16 cellular contexts compared by ENCODE assay signal in the genomic region with DNA sequence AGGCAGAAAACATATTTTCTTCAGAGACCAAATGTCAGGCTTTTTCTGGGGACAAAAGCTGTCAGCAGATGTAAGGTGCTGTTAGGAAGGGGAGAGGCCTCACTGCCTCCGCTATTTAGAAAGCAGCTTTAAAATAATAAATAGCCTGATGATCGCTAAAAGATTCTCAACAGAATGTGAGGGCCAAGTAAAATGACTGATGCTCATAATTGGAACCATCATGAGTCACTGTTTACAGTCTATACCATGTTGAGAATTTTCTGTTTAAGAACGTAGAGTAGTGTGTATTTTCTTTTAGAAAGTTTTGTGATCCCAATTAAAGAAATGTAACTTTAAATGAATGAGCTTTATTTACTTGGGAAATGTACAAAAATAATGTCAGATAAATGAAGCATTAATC.
DNase-seq lines count a peak whose midpoint lies in the region; ATAC-seq and TF ChIP-seq lines count a peak whose summit lies in the region.
"Had no signal": no experiment of that assay in that cellular context is flagged by ENCODE, and none has a peak within 500 bp of the region (broad histone marks: within the 10 kb centered on the region; RNA-seq: fewer than 3 reads in every experiment).

No MANE protein-coding gene starts in this region.

- H3K4me3 Mint-ChIP-seq in GM23338 (no peak overlapping the region), nephron (no peak overlapping the region)
- H3K4me3 Mint-ChIP-seq: CD4-positive, CD25-positive, alpha-beta regulatory T cell; CD8-positive, alpha-beta T cell had no signal

- no peaks in the 10 kb centered on the region for H3K4me1 Mint-ChIP-seq in GM23338
- peaks cover 11% of the 10 kb centered on the region for H3K4me1 Mint-ChIP-seq in nephron

- H3K4me1 ChIP-seq in GM23338 (ENCODE audit: insufficient read depth) (no peaks in the 10 kb centered on the region), PC-3 (ENCODE audit: insufficient read depth, low read length) (0 out of 2 replicates have a peak, but pooled peaks cover 6% of the 10 kb centered on the region)
- H3K4me1 ChIP-seq: Caco-2 had no signal

- no peaks in the 10 kb centered on the region for H3K9me3 ChIP-seq in PC-3 (ENCODE audit: low read length)
- H3K9me3 ChIP-seq: Caco-2 had no signal

- BruUV-seq in PC-3 (replicated peaks; lab: Mats Ljungman, UMichigan), result no TSS peak

- no peak overlapping the region for H3K27ac ChIP-seq in GM23338 (ENCODE audit: low read depth)
- no peak overlapping the region for H3K27ac ChIP-seq in PC-3 (ENCODE audit: low read length)

- TF ChIP-seq CTCF in GM23338 (conservative IDR thresholded peaks at IDR 0.05; ENCODE audit: low read depth in 2 of 2) (no peak), PC-3 (conservative IDR thresholded peaks at IDR 0.05; ENCODE audit: low read depth, low read length) (no peak), nephron (IDR thresholded peaks at IDR 0.05; ENCODE audit: unreplicated experiment in 3 of 3) (no peak)

- ATAC-seq in GM23338, result no peak
- no peak for ATAC-seq in PC-3
- ATAC-seq: CD8-positive, alpha-beta T cell had no signal

- H2AFZ ChIP-seq in GM23338 (0 out of 2 replicates have a peak overlapping the region, but pooled peaks have one; percentile 48), PC-3 (ENCODE audit: low read length) (no peak overlapping the region)

- H3K4me2 ChIP-seq in GM23338 (no peak overlapping the region), PC-3 (ENCODE audit: low read length) (no peak overlapping the region)

- H3K27me3 ChIP-seq in GM23338 (ENCODE audit: insufficient read depth) (no peaks in the 10 kb centered on the region), PC-3 (ENCODE audit: low read length) (peaks cover 5% of the 10 kb centered on the region; the same call in 1 of the 2 replicates)

- POLR2A ChIA-PET in PC-3 (lab: Charles Lee; ENCODE audit: unreplicated experiment), result no interaction called here

- H4K20me1 ChIP-seq in GM23338 (replicated peaks; ENCODE audit: insufficient read depth), result no peaks in the 10 kb centered on the region
- no peaks in the 10 kb centered on the region for H4K20me1 ChIP-seq in PC-3 (ENCODE audit: low read length)

- CTCF ChIA-PET in PC-3 (lab: Charles Lee), result no interaction called here

- H3F3A ChIP-seq in GM23338 (replicated peaks; ENCODE audit: low read depth), result no peaks in the 10 kb centered on the region
- no peaks in the 10 kb centered on the region for H3F3A ChIP-seq in PC-3 (ENCODE audit: low read length, unreplicated experiment)

- H3K27me3 Mint-ChIP-seq in GM23338 (ENCODE audit: insufficient read depth, low read depth, poor library complexity) (peaks cover 4% of the 10 kb centered on the region), nephron (ENCODE audit: low read depth) (peaks cover 11% of the 10 kb centered on the region)

- DNase-seq in GM23338 (ENCODE audit: low spot score), result no peak
- DNase-seq in PC-3, result peak; percentile 27
- no peak for DNase-seq in activated naive CD4-positive, alpha-beta T cell (lab: John Stamatoyannopoulos, UW)
- no peak for DNase-seq in CD1c-positive myeloid dendritic cell (ENCODE audit: extremely low spot score)
- no peak for DNase-seq in NCI-H510A treated with DMSO at 0.1 percent for 48 hours (lab: John Stamatoyannopoulos, UW)
- DNase-seq: C1 segment of cervical spinal cord; Caco-2; CD4-positive, CD25-positive, alpha-beta regulatory T cell; CD8-positive, alpha-beta T cell; DMS153; DND-41; EL; GF-D8; H7; HCEC 1CT had no signal

- H3K9me3 Mint-ChIP-seq in GM23338 (no peaks in the 10 kb centered on the region), nephron (no peaks in the 10 kb centered on the region)
- H3K9me3 Mint-ChIP-seq: CD8-positive, alpha-beta T cell had no signal

- H3K27ac Mint-ChIP-seq in GM23338 (no peak overlapping the region), nephron (peak overlapping the region in 2 of 3 experiments; percentile 30 to 42)
- H3K27ac Mint-ChIP-seq: CD4-positive, CD25-positive, alpha-beta regulatory T cell; CD8-positive, alpha-beta T cell had no signal

- no peaks in the 10 kb centered on the region for H3K36me3 ChIP-seq in GM23338 (ENCODE audit: insufficient read depth)
- H3K36me3 ChIP-seq in PC-3 (ENCODE audit: low read depth, low read length), result no peaks in the 10 kb centered on the region

- no peak overlapping the region for H3K4me3 ChIP-seq in GM23338
- no peak overlapping the region for H3K4me3 ChIP-seq in PC-3 (ENCODE audit: low read length)

- H3K9ac ChIP-seq in PC-3 (ENCODE audit: low read length), result no peak overlapping the region

- no peaks in the 10 kb centered on the region; the same call in 1 of the 2 replicates for H3K9me2 ChIP-seq in GM23338 (ENCODE audit: insufficient read depth)
- no peaks in the 10 kb centered on the region for H3K9me2 ChIP-seq in PC-3 (replicated peaks; ENCODE audit: low read length)

- H3K36me3 Mint-ChIP-seq in GM23338 (ENCODE audit: low read depth) (no peaks in the 10 kb centered on the region), nephron (ENCODE audit: low read depth) (no peaks in the 10 kb centered on the region)
- H3K36me3 Mint-ChIP-seq: CD4-positive, CD25-positive, alpha-beta regulatory T cell; CD8-positive, alpha-beta T cell had no signal

- intact Hi-C loops in PC-3 (cut with micrococcal nuclease), result no loop called here

- no peaks in the 10 kb centered on the region for H3K79me2 ChIP-seq in GM23338 (replicated peaks; ENCODE audit: insufficient read depth)
- no peaks in the 10 kb centered on the region for H3K79me2 ChIP-seq in PC-3 (ENCODE audit: low read length)

TF ChIP-seq in GM23338, 12 proteins besides CTCF, POLR2A, EP300 and RAD21 (continues in another document):
- TF ChIP-seq ETS1 (IDR thresholded peaks at IDR 0.05) (no peak), CREB1 (CRISPR knock-in tag; IDR thresholded peaks at IDR 0.05; ENCODE audit: low read depth) (no peak), POLR2AphosphoS5 (IDR thresholded peaks at IDR 0.05; ENCODE audit: low read depth) (no peak), NANOG (IDR thresholded peaks at IDR 0.05; ENCODE audit: borderline replicate concordance) (no peak), EZH2 (IDR thresholded peaks at IDR 0.05; ENCODE audit: low read depth, unreplicated experiment) (no peak), EZH2phosphoT487 (IDR thresholded peaks at IDR 0.05; ENCODE audit: unreplicated experiment) (no peak), REST (IDR thresholded peaks at IDR 0.05; ENCODE audit: unreplicated experiment) (no peak), JUNB (IDR thresholded peaks at IDR 0.05; ENCODE audit: unreplicated experiment) (no peak), ZNF114 (CRISPR knock-in tag; IDR thresholded peaks at IDR 0.05) (no peak)
